1 cellular context compared by ENCODE assay signal in genomic region chr2:12684471-12684936, GRCh38.
TF ChIP-seq lines count a peak whose summit lies in the region.

No MANE protein-coding gene starts in this region.

TF ChIP-seq in WTC11, 78 proteins besides CTCF, POLR2A, EP300 and RAD21 (continued from another document):
- TF ChIP-seq AFF4 (CRISPR knock-in tag; IDR thresholded peaks at IDR 0.05; ENCODE audit: borderline replicate concordance) (no peak), MXD4 (CRISPR knock-in tag; IDR thresholded peaks at IDR 0.05; ENCODE audit: borderline replicate concordance) (no peak)
TF ChIP-seq in WTC11: peak in this region for 0.
